Comparison of ENCODE assay signal across 1 cellular context in the genomic region with DNA sequence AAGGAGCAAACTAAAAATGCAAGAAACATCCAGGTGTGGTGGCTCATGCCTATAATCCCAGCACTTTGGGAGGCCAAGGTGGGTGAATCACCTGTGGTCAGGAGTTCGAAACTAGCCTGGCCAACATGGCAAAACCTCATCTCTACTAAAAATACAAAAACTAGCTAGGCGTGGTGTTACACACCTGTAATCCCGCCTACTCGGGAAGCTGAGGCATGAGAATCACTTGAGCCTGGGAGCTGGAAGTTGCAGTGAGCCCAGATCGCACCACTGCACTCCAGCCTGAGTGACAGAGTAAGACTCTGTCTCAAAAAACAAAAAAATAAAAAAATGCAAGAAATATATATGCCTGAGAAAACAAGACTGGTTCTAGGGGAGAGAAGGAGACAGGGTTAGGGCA.
TF ChIP-seq lines count a peak whose summit lies in the region.

No MANE protein-coding gene starts in this region.

TF ChIP-seq in K562, 482 proteins besides CTCF, POLR2A, EP300 and RAD21:
- TF ChIP-seq, protein P1, sequence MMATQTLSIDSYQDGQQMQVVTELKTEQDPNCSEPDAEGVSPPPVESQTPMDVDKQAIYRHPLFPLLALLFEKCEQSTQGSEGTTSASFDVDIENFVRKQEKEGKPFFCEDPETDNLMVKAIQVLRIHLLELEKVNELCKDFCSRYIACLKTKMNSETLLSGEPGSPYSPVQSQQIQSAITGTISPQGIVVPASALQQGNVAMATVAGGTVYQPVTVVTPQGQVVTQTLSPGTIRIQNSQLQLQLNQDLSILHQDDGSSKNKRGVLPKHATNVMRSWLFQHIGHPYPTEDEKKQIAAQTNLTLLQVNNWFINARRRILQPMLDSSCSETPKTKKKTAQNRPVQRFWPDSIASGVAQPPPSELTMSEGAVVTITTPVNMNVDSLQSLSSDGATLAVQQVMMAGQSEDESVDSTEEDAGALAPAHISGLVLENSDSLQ (IDR thresholded peaks at IDR 0.05) = 0 out of 2 replicates have a peak, but pooled peaks have one; percentile 12
TF ChIP-seq in K562: peak in this region for 1; not testable (repeated sequence) for 481.
